ENCODE assay signal across 27 cellular contexts in genomic region chr19:4432918-4433506, GRCh38.
"Had no signal": no experiment of that assay in that cellular context is flagged by ENCODE, and none has a peak within 500 bp of the region (broad histone marks: within the 10 kb centered on the region; RNA-seq: fewer than 3 reads in every experiment).

No MANE protein-coding gene starts in this region.

- DNase-seq: heart right ventricle; islet precursor cell; left ventricle myocardium inferior; mesenchymal stem cell; occipital lobe; ovary; retina; stimulated activated CD4-positive, alpha-beta T cell treated with anti-CD3 and anti-CD28 coated beads, Interleukin-12 subunit alpha, Interleukin-12 subunit beta, amount 100 ng/mL, for 4 hours; stimulated activated CD4-positive, alpha-beta T cell treated with anti-CD3 and anti-CD28 coated beads, Interleukin-15, amount 100 ng/mL, for 24 hours; stimulated activated CD4-positive, alpha-beta T cell treated with anti-CD3 and anti-CD28 coated beads, Interleukin-2, amount 100 ng/mL, for 24 hours; stimulated activated CD4-positive, alpha-beta T cell treated with anti-CD3 and anti-CD28 coated beads, Interleukin-4, amount 100 ng/mL, for 1 hour; stimulated activated naive CD4-positive, alpha-beta T cell; tibial artery; trophoblast cell; upper lobe of right lung had no signal

- H3K4me1 ChIP-seq: left ventricle myocardium inferior, suprapubic skin, tibial artery, upper lobe of right lung had no signal

- H3K9me3 Mint-ChIP-seq: naive thymus-derived CD8-positive, alpha-beta T cell; nephron; neural crest cell; stimulated activated naive CD8-positive, alpha-beta T cell treated with anti-CD3 and anti-CD28 coated beads, Interleukin-15, Interleukin-2, amounts not matched to agents 100 ng/mL and 50 ng/mL, for 24 hours had no signal

- H3K27ac ChIP-seq: hepatocyte, left ventricle myocardium inferior, ovary, suprapubic skin, thoracic aorta, tibial artery, upper lobe of right lung had no signal

- H3K4me3 ChIP-seq: heart right ventricle, hepatocyte, left ventricle myocardium inferior, lung, ovary, skin epidermis, suprapubic skin, thoracic aorta, tibial artery, upper lobe of right lung had no signal

- H3K79me2 ChIP-seq: hepatocyte had no signal

- H3K4me2 ChIP-seq: hepatocyte had no signal

- H3K27me3 ChIP-seq: heart right ventricle, hepatocyte, neutrophil, ovary, suprapubic skin, tibial artery, upper lobe of right lung had no signal

- ATAC-seq: naive thymus-derived CD8-positive, alpha-beta T cell; right cardiac atrium had no signal

- H3K4me3 Mint-ChIP-seq: naive thymus-derived CD8-positive, alpha-beta T cell; nephron; neural crest cell; stimulated activated naive CD8-positive, alpha-beta T cell treated with anti-CD3 and anti-CD28 coated beads, Interleukin-15, Interleukin-2, amounts not matched to agents 100 ng/mL and 50 ng/mL, for 24 hours had no signal

- H3K27me3 Mint-ChIP-seq: progenitor cell of endocrine pancreas; stimulated activated naive CD8-positive, alpha-beta T cell treated with anti-CD3 and anti-CD28 coated beads, Interleukin-15, Interleukin-2, amounts not matched to agents 100 ng/mL and 50 ng/mL, for 24 hours had no signal

- H3K9me3 ChIP-seq: heart right ventricle, left ventricle myocardium inferior, neutrophil, ovary, suprapubic skin, thoracic aorta, tibial artery, upper lobe of right lung had no signal

- H3K27ac Mint-ChIP-seq: nephron; progenitor cell of endocrine pancreas; stimulated activated naive CD8-positive, alpha-beta T cell treated with anti-CD3 and anti-CD28 coated beads, Interleukin-15, Interleukin-2, amounts not matched to agents 100 ng/mL and 50 ng/mL, for 24 hours had no signal

- H3K36me3 ChIP-seq: ovary, thoracic aorta had no signal

- H2AFZ ChIP-seq: hepatocyte had no signal

- H3K4me1 Mint-ChIP-seq: neural crest cell had no signal
